In the genomic region with DNA sequence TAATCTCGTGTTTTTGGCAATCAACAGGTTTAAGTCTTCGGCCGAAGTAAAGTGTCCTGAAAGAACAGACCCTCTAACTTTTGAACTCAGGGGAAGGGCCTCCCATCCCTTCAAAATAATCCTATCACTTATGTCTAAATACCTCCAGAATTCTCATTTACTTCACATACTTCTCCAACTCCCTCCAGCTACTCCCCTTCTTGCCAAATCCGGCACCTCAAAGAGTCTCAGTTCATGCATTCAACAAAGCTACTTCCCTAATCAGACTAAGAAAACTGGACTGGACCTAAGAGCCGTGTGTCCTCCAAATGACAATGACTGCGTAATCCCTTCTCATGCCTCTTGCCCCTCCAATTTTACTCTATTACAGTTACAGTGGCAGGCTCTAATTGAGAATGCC, we compare ENCODE assay signal across 8 cellular contexts. TPM values are rescaled to one million over a fixed set of nuclear protein-coding genes. Genes with fewer than 3 reads are reported as not detected.
A peak's percentile ranks its signal among the peaks of the same experiment; 100 is the strongest.
DNase-seq lines count a peak whose midpoint lies in the region; ATAC-seq, FAIRE-seq and TF ChIP-seq lines count a peak whose summit lies in the region.

No MANE protein-coding gene starts in this region.

- H3K27ac ChIP-seq in KOPT-K1 (ENCODE audit: low read depth, low read length, poor library complexity, severe bottlenecking) (peak overlapping the region; percentile 84), astrocyte (ENCODE audit: low read depth, low read length) (peak overlapping the region; percentile 94), mucosa of rectum (ENCODE audit: low read depth in 2 of 2, low read length in 2 of 2) (no peak overlapping the region)

- H3K4me1 Mint-ChIP-seq in astrocyte (ENCODE audit: low read depth, unreplicated experiment) = peaks cover 45% of the 10 kb centered on the region

- H3K27me3 Mint-ChIP-seq in astrocyte (ENCODE audit: low read depth, unreplicated experiment) = no peaks in the 10 kb centered on the region

- H3K27ac Mint-ChIP-seq in astrocyte (ENCODE audit: unreplicated experiment) = peak overlapping the region; percentile 77

- no peaks in the 10 kb centered on the region for H3K9me3 Mint-ChIP-seq in astrocyte (ENCODE audit: unreplicated experiment)

- peaks cover 38% of the 10 kb centered on the region for H3K4me1 ChIP-seq in astrocyte (ENCODE audit: insufficient read depth, low read length)
- H3K4me1 ChIP-seq in mucosa of rectum (ENCODE audit: control insufficient read depth in 2 of 2, insufficient read depth in 2 of 2, low read length in 2 of 2) = peaks cover 20 to 21% of the 10 kb centered on the region in 2 donors

- no peaks in the 10 kb centered on the region for H3K9me3 ChIP-seq in KOPT-K1 (ENCODE audit: insufficient read depth, low read length, poor library complexity, severe bottlenecking)
- H3K9me3 ChIP-seq in astrocyte (ENCODE audit: insufficient read depth, low read depth, low read length) = no peaks in the 10 kb centered on the region
- no peaks in the 10 kb centered on the region for H3K9me3 ChIP-seq in mucosa of rectum (ENCODE audit: control insufficient read depth in 2 of 2, low read length in 2 of 2)

- no peaks in the 10 kb centered on the region for H3K27me3 ChIP-seq in astrocyte (ENCODE audit: insufficient read depth, low read length)
- no peaks in the 10 kb centered on the region for H3K27me3 ChIP-seq in mucosa of rectum (ENCODE audit: control insufficient read depth in 2 of 2, insufficient read depth in 2 of 2, low read length in 2 of 2)

- H4K20me1 ChIP-seq in astrocyte (ENCODE audit: insufficient read depth, low read length) = peaks cover 56% of the 10 kb centered on the region

- no peak for FAIRE-seq in astrocyte (lab: Jason Lieb, UNC)

- peak overlapping the region; percentile 98 for H3K4me3 Mint-ChIP-seq in astrocyte (ENCODE audit: unreplicated experiment)

- peaks cover 49% of the 10 kb centered on the region for H3K36me3 ChIP-seq in KOPT-K1 (ENCODE audit: insufficient read depth, low read length)
- peaks cover 20% of the 10 kb centered on the region for H3K36me3 ChIP-seq in astrocyte (ENCODE audit: insufficient read depth, low read length)
- H3K36me3 ChIP-seq in mucosa of rectum (ENCODE audit: control insufficient read depth in 2 of 2, insufficient read depth in 2 of 2, low read length in 2 of 2) = peaks cover 21 to 25% of the 10 kb centered on the region in 2 donors

- no peak for TF ChIP-seq CTCF in astrocyte (IDR thresholded peaks at IDR 0.05; ENCODE audit: insufficient read depth, low read depth, low read length)

- H3K4me3 ChIP-seq in astrocyte (ENCODE audit: insufficient read depth, low read depth, low read length) (peak overlapping the region; percentile 88), mucosa of rectum (ENCODE audit: low read length in 2 of 2) (peak overlapping the region in 1 of 2 donors; percentile 93)

- ATAC-seq in GM21360 (IDR thresholded peaks at IDR 0.05; ENCODE audit: unreplicated experiment) = no peak

- peaks cover 67% of the 10 kb centered on the region for H3K79me2 ChIP-seq in astrocyte (ENCODE audit: insufficient read depth, low read length)

- peak overlapping the region; percentile 98 for H3K4me2 ChIP-seq in astrocyte (ENCODE audit: low read length)

- peaks cover 2% of the 10 kb centered on the region for H3K36me3 Mint-ChIP-seq in astrocyte (ENCODE audit: low read depth, unreplicated experiment)

- no peak overlapping the region for H2AFZ ChIP-seq in astrocyte (ENCODE audit: low read depth, low read length)

- DNase-seq in AG08396 (ENCODE audit: low spot score) = peak; percentile 18
- no peak for DNase-seq in astrocyte (ENCODE audit: low read depth)
- no peak for DNase-seq in NCI-H526 treated with DMSO at 0.1 percent for 48 hours (lab: John Stamatoyannopoulos, UW)
- DNase-seq in DMS79 treated with DMSO at 0.1 percent for 48 hours (lab: John Stamatoyannopoulos, UW) = no peak
- DNase-seq in stimulated activated CD4-positive, alpha-beta T cell treated with anti-CD3 and anti-CD28 coated beads, Interleukin-4, amount 100 ng/mL, for 1 hour = no peak

- H3K9ac ChIP-seq in astrocyte (ENCODE audit: low read length) = peak overlapping the region; percentile 100
- peak overlapping the region; percentile 52 to 95 for H3K9ac ChIP-seq in mucosa of rectum (ENCODE audit: low read depth in 1 of 2, low read length in 2 of 2)

RNA-seq across cellular contexts. Expression of a gene that starts 1.3 kb away (rescaled TPM):
- total RNA-seq in astrocyte = 222 and 251 TPM in 2 replicates

RNA-seq across cellular contexts. Expression of a gene that starts 1.4 kb away (rescaled TPM):
- 23.8 and 23.9 TPM in 2 replicates for total RNA-seq in astrocyte

RNA-seq across cellular contexts. Expression of a gene that starts 30.0 kb away (rescaled TPM):
- total RNA-seq in astrocyte = 26.4 and 29.2 TPM in 2 replicates

RNA-seq across cellular contexts. Expression of a gene that starts 30.5 kb away (rescaled TPM):
- 32.9 and 36.8 TPM in 2 replicates for total RNA-seq in astrocyte

RNA-seq across cellular contexts. Expression of a gene that starts 36.5 kb away (rescaled TPM):
- total RNA-seq in astrocyte = 12.2 and 17.7 TPM in 2 replicates

Comparison
In these comparisons a context has a peak if more than half of its experiments do, and no peak if none do; other contexts are left out.
1. H3K27ac ChIP-seq: peak in KOPT-K1 (single experiment) and astrocyte (single experiment); none in mucosa of rectum (0 of 2).